ENCODE assay signal across 8 cellular contexts in genomic region chr9:130138791-130139190, GRCh38. TPM values are rescaled to one million over a fixed set of nuclear protein-coding genes. Genes with fewer than 3 reads are reported as not detected.
DNase-seq lines count a peak whose midpoint lies in the region; ATAC-seq and TF ChIP-seq lines count a peak whose summit lies in the region.

No MANE protein-coding gene starts in this region.

- peaks cover 18% of the 10 kb centered on the region for H3K36me3 ChIP-seq in SJSA1
- H3K36me3 ChIP-seq in spleen = peaks cover 0 to 40% (median 3%) of the 10 kb centered on the region in 6 donors

- no peak for TF ChIP-seq POLR2A in spleen (IDR thresholded peaks at IDR 0.05)

- WGBS in spleen, 5 donors = 53 to 73% (median 65%) methylated on average over 6 of the region's 6 CpGs

- intact Hi-C loops in spleen (cut with DNase I; ENCODE audit: low total_unique reads) = no loop called here

- H3K4me3 ChIP-seq in SJSA1 = no peak overlapping the region
- no peak overlapping the region for H3K4me3 ChIP-seq in spleen

- TF ChIP-seq CTCF in osteocyte (IDR thresholded peaks at IDR 0.05) (no peak), spleen (IDR thresholded peaks at IDR 0.05 in 8 of 11, conservative IDR thresholded peaks at IDR 0.05 in 3 of 11) (no peak)

- no peaks in the 10 kb centered on the region for H3K9me3 Mint-ChIP-seq in osteocyte (ENCODE audit: unreplicated experiment)

- H3K27ac ChIP-seq in SJSA1 (peak overlapping the region; percentile 53), spleen (peak overlapping the region in 3 of 8 donors; percentile 36 to 69 (median 60))

- no peaks in the 10 kb centered on the region for H3K9me3 ChIP-seq in SJSA1 (replicated peaks)
- no peaks in the 10 kb centered on the region for H3K9me3 ChIP-seq in spleen

- CTCF ChIA-PET in HEK293T (lab: Yijun Ruan, JAX) = no interaction called here

- peaks cover 17% of the 10 kb centered on the region for H3K4me1 Mint-ChIP-seq in osteocyte (ENCODE audit: unreplicated experiment)

- H3K27ac Mint-ChIP-seq in osteocyte (ENCODE audit: unreplicated experiment) = peak overlapping the region; percentile 16

- ATAC-seq in GM21447 (IDR thresholded peaks at IDR 0.05; ENCODE audit: unreplicated experiment) (no peak), GM21423 (IDR thresholded peaks at IDR 0.05; ENCODE audit: unreplicated experiment) (no peak)

- H3K4me1 ChIP-seq in SJSA1 (replicated peaks) = peaks cover 32% of the 10 kb centered on the region
- peaks cover 0 to 50% (median 4%) of the 10 kb centered on the region in 6 donors for H3K4me1 ChIP-seq in spleen

- H3K36me3 Mint-ChIP-seq in osteocyte (ENCODE audit: unreplicated experiment) = peaks cover 12% of the 10 kb centered on the region

- H3K27me3 ChIP-seq in SJSA1 (replicated peaks) = no peaks in the 10 kb centered on the region
- H3K27me3 ChIP-seq in spleen (replicated peaks in 1 of 7) = peaks cover 0 to 10% (median 0%) of the 10 kb centered on the region in 7 donors

- POLR2A ChIA-PET in HEK293T (lab: Yijun Ruan, JAX) = no interaction called here

- no peak overlapping the region for H3K4me3 Mint-ChIP-seq in osteocyte (ENCODE audit: unreplicated experiment)

- peak; percentile 95 for DNase-seq in COLO829 (ENCODE audit: low spot score)
- DNase-seq in SJSA1 (ENCODE audit: low read depth in 1 of 2, low spot score in 2 of 2) = peak; percentile 61 to 79
- DNase-seq in fibroblast of peridontal ligament (ENCODE audit: extremely low read depth) = peak; percentile 89
- DNase-seq in osteocyte (ENCODE audit: extremely low spot score, unreplicated experiment) = no peak
- DNase-seq in spleen = no peak
- DNase-seq in HEK293T (ENCODE audit: extremely low spot score) = no peak

- H3K27me3 Mint-ChIP-seq in osteocyte (ENCODE audit: unreplicated experiment) = no peaks in the 10 kb centered on the region

TF ChIP-seq in HEK293T, 16 proteins besides CTCF, POLR2A, EP300 and RAD21:
- TF ChIP-seq ZNF384 (IDR thresholded peaks at IDR 0.05) (no peak), ELF4 (IDR thresholded peaks at IDR 0.05) (no peak), CTBP1 (IDR thresholded peaks at IDR 0.05; ENCODE audit: borderline replicate concordance) (no peak), NFRKB (IDR thresholded peaks at IDR 0.05) (no peak)

RNA-seq across cellular contexts. Expression of gene NCS1, which starts 33.4 kb away (rescaled TPM):
- total RNA-seq in SJSA1 (2014; rRNA removed; shearing (Covaris generic)) = 31.5 and 44.6 TPM in 2 replicates
- total RNA-seq in osteocyte (37.7 and 43.9 TPM in 2 replicates), spleen (1 to 10 TPM in 4 of 7 donors, under 1 TPM in 3; 0.46 to 2.5 (median 1.2) TPM)
- 1 to 10 TPM in 2 of 3 donors, under 1 TPM in 1; 0.50 to 1.6 (median 1.3) TPM for polyA plus RNA-seq in spleen

Comparison
In these comparisons a context has a peak if more than half of its experiments do, and no peak if none do; other contexts are left out.
1. DNase-seq: peak in COLO829 (single experiment), SJSA1 (2 of 2) and fibroblast of peridontal ligament (single experiment); none in osteocyte (single experiment), spleen (single experiment) and HEK293T (single experiment).